In the genomic region with DNA sequence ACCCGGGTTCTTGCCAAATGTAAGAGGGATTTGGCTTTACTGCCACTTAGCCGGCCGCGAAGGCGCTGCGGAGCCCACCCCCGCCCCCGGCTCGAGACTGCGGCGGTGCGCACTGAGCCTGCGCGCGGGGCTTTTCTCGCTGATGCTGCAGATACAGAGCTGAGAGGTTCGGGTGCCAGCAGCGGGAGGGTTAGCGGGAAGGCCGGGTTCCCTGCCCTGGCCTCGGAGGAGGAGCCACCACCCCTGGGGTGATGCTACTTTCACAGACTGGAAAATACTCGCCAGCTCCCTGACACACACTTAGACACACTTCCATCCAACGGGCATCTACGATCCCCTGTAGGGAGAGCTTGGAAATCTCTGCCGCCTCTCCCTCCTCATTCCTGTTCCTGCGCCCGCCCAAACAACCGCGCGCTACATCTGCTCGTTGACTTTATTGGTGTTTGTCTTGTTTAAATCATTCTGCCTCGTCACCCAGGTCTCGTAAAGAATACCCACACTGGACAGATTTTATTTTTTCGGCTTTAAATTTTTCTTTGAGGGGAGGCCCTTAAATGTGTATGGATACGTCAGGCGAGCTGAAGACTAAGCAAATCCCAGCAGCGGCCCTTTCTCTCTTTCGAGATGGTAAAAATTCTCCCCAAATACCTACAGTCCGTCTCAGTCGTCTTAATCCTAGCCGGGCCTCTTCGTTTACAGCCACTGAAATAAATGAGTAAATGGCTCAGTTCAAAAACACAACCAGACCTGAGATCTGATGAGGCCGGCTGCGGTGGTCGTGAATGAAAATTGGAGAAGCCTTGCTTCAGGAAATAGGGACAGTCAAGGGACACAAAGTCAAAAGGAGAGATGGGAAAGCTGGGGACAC, we compare ENCODE assay signal across 8 cellular contexts. TPM values are rescaled to one million over a fixed set of nuclear protein-coding genes. Genes with fewer than 3 reads are reported as not detected.
DNase-seq lines count a peak whose midpoint lies in the region; ATAC-seq, FAIRE-seq and TF ChIP-seq lines count a peak whose summit lies in the region.

No MANE protein-coding gene starts in this region.

- BruUV-seq in Calu3 (replicated peaks; lab: Mats Ljungman, UMichigan) (no TSS peak), IMR-90 (replicated peaks; lab: Mats Ljungman, UMichigan) (no TSS peak)

- peak overlapping the region; percentile 4 for H2BK5ac ChIP-seq in IMR-90 (ENCODE audit: low read depth, low read length, poor library complexity, severe bottlenecking)

- H3K79me1 ChIP-seq in IMR-90 (ENCODE audit: low read depth in 1 of 2, low read length in 2 of 2) = peaks cover 4 to 16% of the 10 kb centered on the region in 2 experiments

- H2BK20ac ChIP-seq in IMR-90 (ENCODE audit: low read depth, low read length) = no peak overlapping the region

- H4K91ac ChIP-seq in IMR-90 (ENCODE audit: insufficient read depth, low read depth, low read length) = peak overlapping the region; percentile 62

- no peak overlapping the region for H4K5ac ChIP-seq in IMR-90 (ENCODE audit: low read depth, low read length)

- H4K20me1 ChIP-seq in IMR-90 (ENCODE audit: insufficient read depth, low read length) = peaks cover 10% of the 10 kb centered on the region; the same call in 1 of the 2 replicates

- peak overlapping the region; percentile 24 for H3K27ac ChIP-seq in IMR-90 (ENCODE audit: insufficient read depth, low read length)

- peak overlapping the region; percentile 38 for H3K14ac ChIP-seq in IMR-90 (replicated peaks; ENCODE audit: low read depth, low read length)

- H3K4me2 ChIP-seq in IMR-90 (ENCODE audit: low read depth, low read length) = peak overlapping the region; percentile 87

- no peaks in the 10 kb centered on the region for H3K9me3 ChIP-seq in IMR-90 (ENCODE audit: control insufficient read depth, insufficient read depth, low read length)

- H3K4me1 Mint-ChIP-seq in Calu3 (ENCODE audit: low read depth, unreplicated experiment) = peaks cover 24% of the 10 kb centered on the region
- peaks cover 49% of the 10 kb centered on the region for H3K4me1 Mint-ChIP-seq in stimulated activated naive CD8-positive, alpha-beta T cell treated with anti-CD3 and anti-CD28 coated beads, Interleukin-15, Interleukin-2, amounts not matched to agents 100 ng/mL and 50 ng/mL, for 24 hours (ENCODE audit: low read depth)

- peak overlapping the region; percentile 91 for H2AFZ ChIP-seq in IMR-90 (replicated peaks; ENCODE audit: low read length, poor library complexity)

- no peak for TF ChIP-seq CTCF in Calu3 (IDR thresholded peaks at IDR 0.05; ENCODE audit: unreplicated experiment)
- no peak for TF ChIP-seq CTCF in IMR-90 (conservative IDR thresholded peaks at IDR 0.05; ENCODE audit: low read depth, low read length)
- TF ChIP-seq CTCF in bronchial epithelial cell (IDR thresholded peaks at IDR 0.05; ENCODE audit: insufficient read depth, low read length, severe bottlenecking) = no peak

- in situ Hi-C loops in IMR-90 (cut with MboI; ENCODE audit: low sequenced_read_pairs) = loop anchor here (5.0 kb wide), 1 partner anchor 954 kb away; no protein-coding TSS in a partner anchor

- no CpG with 5 or more reads among the region's 45 CpGs for WGBS in IMR-90 (ENCODE audit: extremely low coverage in 2 of 2, insufficient read length in 1 of 2), 2 experiments

- no peak for TF ChIP-seq POLR2A in IMR-90 (IDR thresholded peaks at IDR 0.05; ENCODE audit: low read depth, low read length)

- CTCF ChIA-PET in Calu3 (lab: Charles Lee) (no interaction called here), IMR-90 (lab: Yijun Ruan, JAX) (interaction anchor here (0.7 to 0.8 kb wide), 2 partner anchors 275 to 426 kb away, joined by 3 to 4 read pairs; no protein-coding TSS in a partner anchor)

- dilution Hi-C loops in IMR-90 (cut with HindIII; ENCODE audit: low sequenced_read_pairs, unreplicated experiment) = no loop called here

- H3K27me3 Mint-ChIP-seq in Calu3 (ENCODE audit: unreplicated experiment) = peaks cover 43% of the 10 kb centered on the region
- H3K27me3 Mint-ChIP-seq in stimulated activated naive CD8-positive, alpha-beta T cell treated with anti-CD3 and anti-CD28 coated beads, Interleukin-15, Interleukin-2, amounts not matched to agents 100 ng/mL and 50 ng/mL, for 24 hours = peaks cover 71% of the 10 kb centered on the region

- POLR2A ChIA-PET in IMR-90 (lab: Charles Lee; ENCODE audit: unreplicated experiment) = no interaction called here

- H3K9me3 Mint-ChIP-seq in Calu3 (ENCODE audit: low read depth, unreplicated experiment) = no peaks in the 10 kb centered on the region
- H3K9me3 Mint-ChIP-seq in stimulated activated naive CD8-positive, alpha-beta T cell treated with anti-CD3 and anti-CD28 coated beads, Interleukin-15, Interleukin-2, amounts not matched to agents 100 ng/mL and 50 ng/mL, for 24 hours = no peaks in the 10 kb centered on the region

- H3K27ac Mint-ChIP-seq in Calu3 (ENCODE audit: unreplicated experiment) = no peak overlapping the region
- no peak overlapping the region for H3K27ac Mint-ChIP-seq in stimulated activated naive CD8-positive, alpha-beta T cell treated with anti-CD3 and anti-CD28 coated beads, Interleukin-15, Interleukin-2, amounts not matched to agents 100 ng/mL and 50 ng/mL, for 24 hours

- peak; percentile 28; the same call in 1 of the 2 replicates for ATAC-seq in IMR-90 (ENCODE audit: low read depth)
- ATAC-seq in HG03520 (IDR thresholded peaks at IDR 0.05; ENCODE audit: unreplicated experiment) = no peak

- H3K36me3 ChIP-seq in IMR-90 (ENCODE audit: control insufficient read depth, insufficient read depth, low read length) (no peaks in the 10 kb centered on the region), bronchial epithelial cell (ENCODE audit: control insufficient read depth, insufficient read depth, low read length) (no peaks in the 10 kb centered on the region)

- no peak overlapping the region; the same call in 1 of the 2 replicates for H2AK5ac ChIP-seq in IMR-90 (ENCODE audit: low read depth, low read length)

- H3K27me3 ChIP-seq in IMR-90 (ENCODE audit: control insufficient read depth, insufficient read depth, low read length) (no peaks in the 10 kb centered on the region; the same call in 1 of the 2 replicates), bronchial epithelial cell (ENCODE audit: control insufficient read depth, insufficient read depth, low read length) (no peaks in the 10 kb centered on the region)

- peaks cover 2% of the 10 kb centered on the region; the same call in 1 of the 2 replicates for H3K4me1 ChIP-seq in IMR-90 (ENCODE audit: control insufficient read depth, insufficient read depth, low read length)

- no peaks in the 10 kb centered on the region for H3K9me1 ChIP-seq in IMR-90 (ENCODE audit: insufficient read depth, low read length)

- peak overlapping the region; percentile 48 for H2BK120ac ChIP-seq in IMR-90 (ENCODE audit: low read depth, low read length)

- peak overlapping the region; percentile 78 for H3K4me3 ChIP-seq in IMR-90 (ENCODE audit: insufficient read depth, low read depth, low read length)
- H3K4me3 ChIP-seq in bronchial epithelial cell (ENCODE audit: low read depth, low read length) = peak overlapping the region; percentile 55

- H3K23ac ChIP-seq in IMR-90 (ENCODE audit: low read depth, low read length) = peak overlapping the region; percentile 60

- peak overlapping the region; percentile 46; the same call in 1 of the 2 replicates for H3K9ac ChIP-seq in IMR-90 (ENCODE audit: low read depth, low read length)

- H3K4ac ChIP-seq in IMR-90 (ENCODE audit: low read depth, low read length) = peak overlapping the region; percentile 42

- peak overlapping the region; percentile 27 to 47; a peak in 2 of 4 replicates for H4K8ac ChIP-seq in IMR-90 (ENCODE audit: low read depth in 2 of 2, low read length in 2 of 2)

- DNase-seq in Calu3 (peak; percentile 6), IMR-90 (peak; percentile 36), bronchial epithelial cell (ENCODE audit: low read depth) (peak; percentile 42), iris pigment epithelial cell (ENCODE audit: low read depth) (peak; percentile 64), CD1c-positive myeloid dendritic cell (ENCODE audit: extremely low spot score) (no peak), RPMI8226 (no peak)

- peak overlapping the region; percentile 65 for H3K56ac ChIP-seq in IMR-90 (ENCODE audit: extremely low read depth, insufficient read depth, low read length)

- H2AK9ac ChIP-seq in IMR-90 (replicated peaks; ENCODE audit: low read depth, low read length, poor library complexity) = peak overlapping the region; percentile 66

- no peak for TF ChIP-seq RAD21 in IMR-90 (IDR thresholded peaks at IDR 0.05; ENCODE audit: low read length)

- intact Hi-C loops in Calu3 (cut with micrococcal nuclease; ENCODE audit: unreplicated experiment) (loop anchor here (5.0 kb wide), 2 partner anchors 144 to 244 kb away; no protein-coding TSS in a partner anchor), IMR-90 (cut with micrococcal nuclease) (loop anchor here (2.0 to 10.0 kb wide), 4 partner anchors 324 to 1223 kb away; no protein-coding TSS in a partner anchor)

- peak overlapping the region; percentile 79 for H3K4me3 Mint-ChIP-seq in Calu3 (ENCODE audit: low read depth, unreplicated experiment)
- peak overlapping the region; percentile 56 for H3K4me3 Mint-ChIP-seq in stimulated activated naive CD8-positive, alpha-beta T cell treated with anti-CD3 and anti-CD28 coated beads, Interleukin-15, Interleukin-2, amounts not matched to agents 100 ng/mL and 50 ng/mL, for 24 hours

- peaks cover 30% of the 10 kb centered on the region for H3K36me3 Mint-ChIP-seq in Calu3 (ENCODE audit: insufficient read depth, unreplicated experiment)
- H3K36me3 Mint-ChIP-seq in stimulated activated naive CD8-positive, alpha-beta T cell treated with anti-CD3 and anti-CD28 coated beads, Interleukin-15, Interleukin-2, amounts not matched to agents 100 ng/mL and 50 ng/mL, for 24 hours (ENCODE audit: low read depth) = no peaks in the 10 kb centered on the region

- FAIRE-seq in bronchial epithelial cell (lab: Jason Lieb, UNC) = no peak

- 0 out of 2 replicates have a peak overlapping the region, but pooled peaks have one; percentile 21 for H3K18ac ChIP-seq in IMR-90 (ENCODE audit: low read depth, low read length)

- H2BK15ac ChIP-seq in IMR-90 (ENCODE audit: low read depth, low read length) = no peak overlapping the region

TF ChIP-seq in IMR-90, 13 proteins besides CTCF, POLR2A, EP300 and RAD21:
- TF ChIP-seq RFX5 (IDR thresholded peaks at IDR 0.05; ENCODE audit: low read depth, low read length) (no peak), MAFK (IDR thresholded peaks at IDR 0.05; ENCODE audit: low read depth, low read length) (peak; percentile 74)
TF ChIP-seq in IMR-90: peak in this region for 1.

RNA-seq across cellular contexts. Expression of a gene that starts 1.9 kb away (rescaled TPM):
- total RNA-seq in Calu3 (2022) = 0.45 and 1.8 TPM in 2 replicates
- total RNA-seq in IMR-90 (2012; rRNA removed) = 42.8 and 44.1 TPM in 2 replicates
- polyA plus RNA-seq in IMR-90 (2012; rRNA removed) = 26.5 and 27.8 TPM in 2 replicates
- polyA plus RNA-seq in IMR-90 (2012; cell fraction: cytosol; rRNA removed) = 11.3 and 18.3 TPM in 2 replicates
- polyA plus RNA-seq in IMR-90 (2012; cell fraction: nucleus; rRNA removed; ENCODE audit: low replicate concordance) = 12.4 and 13.8 TPM in 2 replicates
- total RNA-seq in bronchial epithelial cell = 12.1 and 16.4 TPM in 2 replicates

Comparison
In these comparisons a context has a peak if more than half of its experiments do, and no peak if none do; other contexts are left out.
1. DNase-seq: peak in Calu3 (single experiment), IMR-90 (single experiment), bronchial epithelial cell (single experiment) and iris pigment epithelial cell (single experiment); none in CD1c-positive myeloid dendritic cell (single experiment) and RPMI8226 (single experiment).